ENCODE assay signal across 10 cellular contexts in genomic region chr21:41615613-41616012, GRCh38.
DNase-seq lines count a peak whose midpoint lies in the region; FAIRE-seq and TF ChIP-seq lines count a peak whose summit lies in the region.
"Had no signal": no experiment of that assay in that cellular context is flagged by ENCODE, and none has a peak within 500 bp of the region (broad histone marks: within the 10 kb centered on the region; RNA-seq: fewer than 3 reads in every experiment).

No MANE protein-coding gene starts in this region.

- H3K27me3 Mint-ChIP-seq in nephron (ENCODE audit: low read depth) = peaks cover 23% of the 10 kb centered on the region

- intact Hi-C loops in dorsolateral prefrontal cortex (cut with DNase I) = loop anchor here (2.0 to 10.0 kb wide), 3 partner anchors 77 to 163 kb away; no protein-coding TSS in a partner anchor
- intact Hi-C loops in lower leg skin (cut with DNase I; ENCODE audit: low total_unique reads) = no loop called here

- H3K9me3 Mint-ChIP-seq in nephron = no peaks in the 10 kb centered on the region
- H3K9me3 Mint-ChIP-seq: CD4-positive, alpha-beta memory T cell had no signal

- in situ Hi-C loops in ACHN (cut with HindIII; ENCODE audit: low pct_ligation_motif_present, low pct_unique_long_range_greater_than_20kb, low sequenced_read_pairs) (loop anchor here (25.0 kb wide), 1 partner anchor 147 kb away; the partner anchor contains the start of gene RIPK4), GM13976 (cut with MboI; ENCODE audit: low sequenced_read_pairs, unreplicated experiment) (loop anchor here (25.0 kb wide), 1 partner anchor 497 kb away; no protein-coding TSS in a partner anchor)

- H3K36me3 Mint-ChIP-seq in nephron (ENCODE audit: low read depth) = no peaks in the 10 kb centered on the region
- H3K36me3 Mint-ChIP-seq: CD4-positive, alpha-beta memory T cell had no signal

- H3K4me1 Mint-ChIP-seq in nephron = peaks cover 43% of the 10 kb centered on the region
- H3K4me1 Mint-ChIP-seq: CD4-positive, alpha-beta memory T cell; T-helper 17 cell had no signal

- peak overlapping the region in 2 of 3 experiments; percentile 65 to 88 for H3K27ac Mint-ChIP-seq in nephron
- H3K27ac Mint-ChIP-seq: CD4-positive, alpha-beta memory T cell; T-helper 17 cell had no signal

- peak overlapping the region in 46 of 59 donors; percentile 2 to 91 (median 74) for H3K27ac ChIP-seq in dorsolateral prefrontal cortex

- TF ChIP-seq POLR2A in lower leg skin (IDR thresholded peaks at IDR 0.05) = no peak

- H3K4me3 ChIP-seq in dorsolateral prefrontal cortex = no peak overlapping the region
- no peak overlapping the region for H3K4me3 ChIP-seq in lower leg skin (ENCODE audit: low read depth, poor library complexity, severe bottlenecking)

- TF ChIP-seq CTCF in dorsolateral prefrontal cortex (IDR thresholded peaks at IDR 0.05 in 54 of 56, conservative IDR thresholded peaks at IDR 0.05 in 2 of 56; ENCODE audit: low read depth in 1 of 56, partially characterized antibody in 56 of 56) (no peak), nephron (IDR thresholded peaks at IDR 0.05; ENCODE audit: unreplicated experiment in 3 of 3) (no peak), D721Med (IDR thresholded peaks at IDR 0.05; ENCODE audit: insufficient read depth, missing control alignments) (no peak), lower leg skin (IDR thresholded peaks at IDR 0.05) (no peak), GM13976 (IDR thresholded peaks at IDR 0.05; ENCODE audit: borderline replicate concordance, control extremely low read depth, extremely low read depth, insufficient read depth, missing control alignments) (no peak)

- H3K4me3 Mint-ChIP-seq in nephron = no peak overlapping the region
- H3K4me3 Mint-ChIP-seq: CD4-positive, alpha-beta memory T cell; T-helper 17 cell had no signal

- peaks cover 0 to 8% (median 0%) of the 10 kb centered on the region in 45 donors for H3K27me3 ChIP-seq in dorsolateral prefrontal cortex

- WGBS in lower leg skin, 2 donors = 32 to 34% methylated on average over 1 of the region's 1 CpG

- no peak for FAIRE-seq in D721Med (lab: Jason Lieb, UNC)

- DNase-seq in ACHN = peak; percentile 10
- peak; percentile 94 for DNase-seq in NCI-H226
- DNase-seq in dorsolateral prefrontal cortex = no peak
- DNase-seq in D721Med (ENCODE audit: insufficient read length, low spot score) = no peak
- no peak for DNase-seq in lower leg skin (ENCODE audit: low spot score in 2 of 2)
- no peak for DNase-seq in activated gamma-delta T cell (lab: John Stamatoyannopoulos, UW)
- DNase-seq in GM13976 (ENCODE audit: low spot score) = no peak
- DNase-seq: CD4-positive, alpha-beta memory T cell; T-helper 17 cell had no signal

Comparison
In these comparisons a context has a peak if more than half of its experiments do, and no peak if none do; other contexts are left out.
1. DNase-seq: peak in ACHN (single experiment) and NCI-H226 (single experiment); none in dorsolateral prefrontal cortex (0 of 10), D721Med (single experiment), lower leg skin (0 of 2), activated gamma-delta T cell (single experiment) and GM13976 (single experiment).